28 cellular contexts compared by ENCODE assay signal in the genomic region with DNA sequence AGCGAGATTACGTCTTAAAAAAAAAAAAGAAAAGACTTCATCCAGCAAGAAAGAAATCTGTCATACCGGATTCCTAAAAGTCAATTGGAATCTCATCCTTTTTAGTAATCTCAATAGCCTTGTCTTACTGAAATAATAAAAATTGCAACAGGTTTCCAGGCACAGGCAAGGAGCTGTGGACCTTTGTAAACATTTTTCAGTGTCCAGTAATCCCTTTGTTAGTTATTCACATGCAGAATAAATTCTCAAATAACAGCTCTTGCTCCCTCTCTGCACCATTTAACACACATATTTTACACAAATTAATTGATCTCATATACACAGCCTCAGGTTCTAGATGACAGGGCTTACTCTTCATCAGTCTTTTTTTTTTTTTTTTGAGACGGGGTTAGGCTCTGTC.
"Had no signal": no experiment of that assay in that cellular context is flagged by ENCODE, and none has a peak within 500 bp of the region (broad histone marks: within the 10 kb centered on the region; RNA-seq: fewer than 3 reads in every experiment).

No MANE protein-coding gene starts in this region.

- FAIRE-seq: colon, endometrium, endothelial cell of umbilical vein, frontal cortex had no signal

- H3K4me3 ChIP-seq: colonic mucosa, coronary artery, dorsolateral prefrontal cortex, esophagus muscularis mucosa, esophagus squamous epithelium, gastrocnemius medialis, gastroesophageal sphincter, heart left ventricle, heart right ventricle had no signal

- H3K27ac ChIP-seq: colonic mucosa, coronary artery, dorsolateral prefrontal cortex, esophagus muscularis mucosa, esophagus squamous epithelium, foreskin keratinocyte, gastrocnemius medialis, gastroesophageal sphincter, heart left ventricle, heart right ventricle had no signal

- ATAC-seq: effector memory CD8-positive, alpha-beta T cell; esophagus mucosa; foreskin keratinocyte; gastrocnemius medialis; gastroesophageal sphincter; heart left ventricle; heart right ventricle had no signal

- DNase-seq: colonic mucosa; cortex of kidney; dermis blood vessel endothelial cell; dorsolateral prefrontal cortex; effector CD4-positive, alpha-beta T cell; effector CD8-positive, alpha-beta T cell; effector memory CD4-positive, alpha-beta T cell; effector memory CD8-positive, alpha-beta T cell; endodermal cell; erythroblast; esophagus squamous epithelium; foreskin fibroblast; foreskin keratinocyte; foreskin melanocyte; gastrocnemius medialis; glutamatergic neuron; head of caudate nucleus; heart left ventricle; heart right ventricle had no signal

- H3K36me3 ChIP-seq: colonic mucosa, esophagus muscularis mucosa, esophagus squamous epithelium, gastrocnemius medialis, gastroesophageal sphincter, heart left ventricle, heart right ventricle had no signal

- H3K9me3 Mint-ChIP-seq: dendritic cell treated with granulocyte-macrophage colony-stimulating factor and Interleukin-4, amounts not matched to agents 40 ng/mL and 50 ng/mL, for 4 days; effector memory CD8-positive, alpha-beta T cell; endodermal cell had no signal

- H3K27me3 Mint-ChIP-seq: effector memory CD8-positive, alpha-beta T cell had no signal

- H3K4me3 Mint-ChIP-seq: dendritic cell treated with granulocyte-macrophage colony-stimulating factor and Interleukin-4, amounts not matched to agents 40 ng/mL and 50 ng/mL, for 4 days; effector memory CD8-positive, alpha-beta T cell; endodermal cell had no signal

- H3K27ac Mint-ChIP-seq: dendritic cell treated with granulocyte-macrophage colony-stimulating factor and Interleukin-4, amounts not matched to agents 40 ng/mL and 50 ng/mL, for 4 days; effector memory CD8-positive, alpha-beta T cell; endodermal cell had no signal

- H3K9me3 ChIP-seq: colonic mucosa, esophagus muscularis mucosa, esophagus squamous epithelium, gastrocnemius medialis, gastroesophageal sphincter, heart left ventricle, heart right ventricle had no signal

- H3K4me1 ChIP-seq: colonic mucosa, esophagus muscularis mucosa, esophagus squamous epithelium, foreskin keratinocyte, gastrocnemius medialis, gastroesophageal sphincter, heart left ventricle, heart right ventricle had no signal
